ENCODE assay signal across 13 cellular contexts in the genomic region with DNA sequence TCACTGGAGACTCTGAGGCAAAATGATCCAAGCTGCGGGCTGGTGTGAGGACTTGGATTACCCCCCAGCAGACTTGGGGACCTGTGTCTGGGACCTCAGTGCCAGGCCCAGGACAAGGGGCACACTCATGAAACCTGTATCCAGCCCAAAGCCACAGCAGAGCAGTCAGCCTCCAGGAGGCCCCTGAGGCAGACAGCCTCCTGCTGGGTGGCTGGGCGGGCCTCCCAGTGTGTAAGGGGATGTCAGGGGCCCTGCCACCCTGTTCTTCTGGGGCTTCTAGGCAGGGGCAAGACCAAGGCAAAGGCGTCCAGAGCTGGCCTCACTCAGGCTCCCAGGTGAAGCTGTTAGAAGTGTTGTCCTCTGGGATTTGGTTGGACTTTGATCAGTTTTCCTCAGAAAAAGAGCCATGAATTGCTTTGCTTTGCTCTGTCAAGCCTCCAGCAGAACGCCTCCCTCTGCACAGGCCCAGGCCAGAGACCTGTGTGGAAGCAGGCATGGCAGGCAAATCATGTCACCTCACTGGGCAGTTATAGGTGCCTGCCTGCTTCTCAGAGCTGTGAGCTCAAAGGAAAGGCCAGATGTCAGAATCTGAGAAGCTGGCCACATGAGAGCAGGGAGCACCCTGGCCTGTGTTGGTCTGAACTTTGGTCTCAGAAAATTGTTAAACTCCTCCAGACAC.
DNase-seq lines count a peak whose midpoint lies in the region; ATAC-seq and TF ChIP-seq lines count a peak whose summit lies in the region.
"Had no signal": no experiment of that assay in that cellular context is flagged by ENCODE, and none has a peak within 500 bp of the region (broad histone marks: within the 10 kb centered on the region; RNA-seq: fewer than 3 reads in every experiment).

No MANE protein-coding gene starts in this region.

- H3K4me3 ChIP-seq in choroid plexus epithelial cell (ENCODE audit: low read depth, low read length) (no peak overlapping the region), uterus (no peak overlapping the region)
- H3K4me3 ChIP-seq: testis had no signal

- no peaks in the 10 kb centered on the region for H3K27me3 Mint-ChIP-seq in nephron progenitor cell (ENCODE audit: low read depth, poor library complexity)
- H3K27me3 Mint-ChIP-seq: activated CD4-positive, alpha-beta T cell treated with anti-CD3 and anti-CD28 coated beads for 36 hours had no signal

- DNase-seq in cardiac septum (ENCODE audit: low spot score), result peak; percentile 70
- no peak for DNase-seq in Right ventricle myocardium inferior (ENCODE audit: missing footprints)
- peak; percentile 37 for DNase-seq in choroid plexus epithelial cell (ENCODE audit: low read depth)
- DNase-seq in nephron progenitor cell, result no peak
- no peak for DNase-seq in uterus
- no peak for DNase-seq in stimulated activated CD4-positive, alpha-beta T cell treated with anti-CD3 and anti-CD28 coated beads, Interleukin-15, amount 100 ng/mL, for 24 hours
- DNase-seq: activated T-cell treated with anti-CD3 and anti-CD28 coated beads, Interleukin-2, amount 50 U/mL, for 72 hours; T-cell; testis had no signal

- TF ChIP-seq POLR2A in uterus (IDR thresholded peaks at IDR 0.05), result no peak

- H3K4me1 ChIP-seq in uterus, result no peaks in the 10 kb centered on the region

- no peaks in the 10 kb centered on the region for H3K9me3 ChIP-seq in uterus
- H3K9me3 ChIP-seq: testis had no signal

- no peaks in the 10 kb centered on the region for H3K27me3 ChIP-seq in uterus
- H3K27me3 ChIP-seq: testis had no signal

- no peaks in the 10 kb centered on the region for H3K36me3 ChIP-seq in uterus

- no peak for TF ChIP-seq CTCF in choroid plexus epithelial cell (conservative IDR thresholded peaks at IDR 0.05; ENCODE audit: low read depth, low read length)
- TF ChIP-seq CTCF in nephron progenitor cell (IDR thresholded peaks at IDR 0.05), result no peak
- TF ChIP-seq CTCF in uterus (IDR thresholded peaks at IDR 0.05), result no peak

- H3K36me3 Mint-ChIP-seq in nephron progenitor cell (ENCODE audit: low read depth), result peaks cover 11% of the 10 kb centered on the region
- H3K36me3 Mint-ChIP-seq: natural killer cell treated with Interleukin-12 subunit alpha and Interleukin-12 subunit beta and Interleukin-15 and Interleukin-18, amount 100 ng/mL, for 72 hours; T-cell had no signal

- H3K9me3 Mint-ChIP-seq in nephron progenitor cell, result no peaks in the 10 kb centered on the region
- H3K9me3 Mint-ChIP-seq: activated T-cell treated with anti-CD3 and anti-CD28 coated beads, Interleukin-2, amount 50 U/mL, for 72 hours; natural killer cell treated with Interleukin-12 subunit alpha and Interleukin-12 subunit beta and Interleukin-15 and Interleukin-18, amount 100 ng/mL, for 72 hours; T-cell had no signal

- intact Hi-C loops in cardiac septum (cut with DNase I) (no loop called here), Right ventricle myocardium inferior (cut with DNase I) (no loop called here), uterus (cut with DNase I; ENCODE audit: low total_unique reads) (loop anchor here (5.0 to 10.0 kb wide), 2 partner anchors 73 to 155 kb away; no protein-coding TSS in a partner anchor)

- H3K4me3 Mint-ChIP-seq in nephron progenitor cell, result no peak overlapping the region
- H3K4me3 Mint-ChIP-seq: activated CD4-positive, alpha-beta T cell treated with anti-CD3 and anti-CD28 coated beads for 36 hours; activated T-cell treated with anti-CD3 and anti-CD28 coated beads, Interleukin-2, amount 50 U/mL, for 72 hours; natural killer cell treated with Interleukin-12 subunit alpha and Interleukin-12 subunit beta and Interleukin-15 and Interleukin-18, amount 100 ng/mL, for 72 hours; T-cell had no signal

- ATAC-seq in Right ventricle myocardium inferior (no peak), HG02973 (IDR thresholded peaks at IDR 0.05; ENCODE audit: unreplicated experiment) (no peak), HG02870 (IDR thresholded peaks at IDR 0.05; ENCODE audit: unreplicated experiment) (no peak)
- ATAC-seq: activated CD4-positive, alpha-beta T cell treated with anti-CD3 and anti-CD28 coated beads for 36 hours; activated T-cell treated with anti-CD3 and anti-CD28 coated beads, Interleukin-2, amount 50 U/mL, for 72 hours; natural killer cell treated with Interleukin-12 subunit alpha and Interleukin-12 subunit beta and Interleukin-15 and Interleukin-18, amount 100 ng/mL, for 72 hours; T-cell had no signal

- H3K27ac ChIP-seq in uterus, result peak overlapping the region; percentile 44 to 59
- H3K27ac ChIP-seq: testis had no signal

- peaks cover 77% of the 10 kb centered on the region for H3K4me1 Mint-ChIP-seq in nephron progenitor cell
- H3K4me1 Mint-ChIP-seq: activated CD4-positive, alpha-beta T cell treated with anti-CD3 and anti-CD28 coated beads for 36 hours; T-cell had no signal

- peak overlapping the region; percentile 77 for H3K27ac Mint-ChIP-seq in nephron progenitor cell
- H3K27ac Mint-ChIP-seq: activated CD4-positive, alpha-beta T cell treated with anti-CD3 and anti-CD28 coated beads for 36 hours; activated T-cell treated with anti-CD3 and anti-CD28 coated beads, Interleukin-2, amount 50 U/mL, for 72 hours; natural killer cell treated with Interleukin-12 subunit alpha and Interleukin-12 subunit beta and Interleukin-15 and Interleukin-18, amount 100 ng/mL, for 72 hours; T-cell had no signal

Comparison
In these comparisons a context has a peak if more than half of its experiments do, and no peak if none do; other contexts are left out.
1. DNase-seq: peak in cardiac septum (single experiment) and choroid plexus epithelial cell (single experiment); none in Right ventricle myocardium inferior (single experiment), nephron progenitor cell (single experiment), uterus (0 of 2) and stimulated activated CD4-positive, alpha-beta T cell treated with anti-CD3 and anti-CD28 coated beads, Interleukin-15, amount 100 ng/mL, for 24 hours (single experiment).